10 cellular contexts compared by ENCODE assay signal in genomic region chr15:84840741-84841429, GRCh38. TPM values are rescaled to one million over a fixed set of nuclear protein-coding genes. Genes with fewer than 3 reads are reported as not detected.
DNase-seq lines count a peak whose midpoint lies in the region; ATAC-seq and TF ChIP-seq lines count a peak whose summit lies in the region.
"Had no signal": no experiment of that assay in that cellular context is flagged by ENCODE, and none has a peak within 500 bp of the region (broad histone marks: within the 10 kb centered on the region; RNA-seq: fewer than 3 reads in every experiment).

No MANE protein-coding gene starts in this region.

- no peak overlapping the region for H3K27ac Mint-ChIP-seq in activated CD8-positive, alpha-beta memory T cell treated with anti-CD3 and anti-CD28 coated beads, Interleukin-2, amount 10 ng/mL, durations not matched to agents 7 days and 5 days

- H3K4me1 ChIP-seq in lower lobe of right lung, result peaks cover 26% of the 10 kb centered on the region
- peaks cover 0 to 5% of the 10 kb centered on the region in 2 donors for H3K4me1 ChIP-seq in aorta (ENCODE audit: control insufficient read depth in 1 of 2, insufficient read depth in 2 of 2, low read length in 2 of 2)

- TF ChIP-seq CTCF in coronary artery (IDR thresholded peaks at IDR 0.05) (no peak), lower lobe of right lung (IDR thresholded peaks at IDR 0.05) (no peak)

- peak overlapping the region; percentile 83 to 84 for H3K27ac ChIP-seq in coronary artery
- H3K27ac ChIP-seq in lower lobe of right lung, result peak overlapping the region; percentile 85
- peak overlapping the region; percentile 85 to 98 for H3K27ac ChIP-seq in aorta (ENCODE audit: low read depth in 1 of 2, low read length in 2 of 2)

- no peaks in the 10 kb centered on the region for H3K9me3 Mint-ChIP-seq in activated CD8-positive, alpha-beta memory T cell treated with anti-CD3 and anti-CD28 coated beads, Interleukin-2, amount 10 ng/mL, durations not matched to agents 7 days and 5 days (ENCODE audit: low read depth)

- H3K4me3 Mint-ChIP-seq in activated CD8-positive, alpha-beta memory T cell treated with anti-CD3 and anti-CD28 coated beads, Interleukin-2, amount 10 ng/mL, durations not matched to agents 7 days and 5 days, result no peak overlapping the region

- 17 to 24% methylated on average over 12 of the region's 12 CpGs for WGBS in aorta, 2 donors

- no peak for ATAC-seq in activated CD8-positive, alpha-beta memory T cell treated with anti-CD3 and anti-CD28 coated beads, Interleukin-2, amount 10 ng/mL, durations not matched to agents 7 days and 5 days
- ATAC-seq in lower lobe of right lung, result peak; percentile 90 to 93
- ATAC-seq in aorta (ENCODE audit: low FRiP score), result peak; percentile 89
- no peak for ATAC-seq in GM21360 (IDR thresholded peaks at IDR 0.05; ENCODE audit: unreplicated experiment)
- no peak for ATAC-seq in HG03108 (IDR thresholded peaks at IDR 0.05; ENCODE audit: unreplicated experiment)
- ATAC-seq in GM21515 (IDR thresholded peaks at IDR 0.05; ENCODE audit: unreplicated experiment), result no peak

- DNase-seq in activated CD8-positive, alpha-beta memory T cell treated with anti-CD3 and anti-CD28 coated beads, Interleukin-2, amount 10 ng/mL, durations not matched to agents 7 days and 5 days, result peak; percentile 29
- DNase-seq in activated CD8-positive, alpha-beta memory T cell treated with anti-CD3 and anti-CD28 coated beads, Interleukin-2, amount 50 U/mL, for 4 hours, result no peak
- peak; percentile 92 for DNase-seq in coronary artery (ENCODE audit: low spot score)
- peak; percentile 88 for DNase-seq in lower lobe of right lung
- peak; percentile 91 for DNase-seq in aorta
- DNase-seq: AML-193, NCI-H446 had no signal

- H3K36me3 Mint-ChIP-seq in activated CD8-positive, alpha-beta memory T cell treated with anti-CD3 and anti-CD28 coated beads, Interleukin-2, amount 10 ng/mL, durations not matched to agents 7 days and 5 days, result no peaks in the 10 kb centered on the region

- intact Hi-C loops in lower lobe of right lung (cut with DNase I), result no loop called here
- intact Hi-C loops in aorta (cut with DNase I), result no loop called here

- no peaks in the 10 kb centered on the region for H3K4me1 Mint-ChIP-seq in activated CD8-positive, alpha-beta memory T cell treated with anti-CD3 and anti-CD28 coated beads, Interleukin-2, amount 10 ng/mL, durations not matched to agents 7 days and 5 days

- CTCF ChIA-PET in activated CD8-positive, alpha-beta memory T cell treated with anti-CD3 and anti-CD28 coated beads, Interleukin-2, amount 10 ng/mL, durations not matched to agents 7 days and 5 days (lab: Charles Lee), result interaction anchor here (1.4 kb wide), 2 partner anchors 8 to 88 kb away, joined by 3 to 4 read pairs; no protein-coding TSS in a partner anchor

- H3K27me3 ChIP-seq in lower lobe of right lung (ENCODE audit: low read depth) (no peaks in the 10 kb centered on the region), aorta (ENCODE audit: control insufficient read depth in 1 of 2, insufficient read depth in 2 of 2, low read length in 1 of 2) (no peaks in the 10 kb centered on the region)

- H3K36me3 ChIP-seq in lower lobe of right lung (no peaks in the 10 kb centered on the region), aorta (ENCODE audit: control insufficient read depth in 1 of 2, insufficient read depth in 2 of 2, low read length in 1 of 2) (peaks cover 0 to 3% of the 10 kb centered on the region in 2 donors)

- peaks cover 1% of the 10 kb centered on the region for H3K27me3 Mint-ChIP-seq in activated CD8-positive, alpha-beta memory T cell treated with anti-CD3 and anti-CD28 coated beads, Interleukin-2, amount 10 ng/mL, durations not matched to agents 7 days and 5 days

- H3K9me3 ChIP-seq in lower lobe of right lung (no peaks in the 10 kb centered on the region), aorta (ENCODE audit: control insufficient read depth, low read length) (no peaks in the 10 kb centered on the region)

- H3K4me3 ChIP-seq in coronary artery (peak overlapping the region; percentile 6), lower lobe of right lung (no peak overlapping the region), aorta (ENCODE audit: low read length in 2 of 2) (no peak overlapping the region)

RNA-seq across cellular contexts. Expression of gene ALPK3, which starts 23.7 kb away (rescaled TPM):
- total RNA-seq in activated CD8-positive, alpha-beta memory T cell treated with anti-CD3 and anti-CD28 coated beads, Interleukin-2, amount 10 ng/mL, durations not matched to agents 7 days and 5 days, result under 1 TPM; 0.23 to 0.35 TPM
- total RNA-seq in lower lobe of right lung (14.0 TPM), aorta (10 to 100 TPM; 77.0 to 86.8 TPM)
- polyA plus RNA-seq in aorta, result 10 to 100 TPM in 1 of 2 donors, 1 to 10 TPM in 1; 6.8 to 11.1 TPM

RNA-seq across cellular contexts. Expression of gene SLC28A1, which starts 43.6 kb away (rescaled TPM):
- not detected for total RNA-seq in activated CD8-positive, alpha-beta memory T cell treated with anti-CD3 and anti-CD28 coated beads, Interleukin-2, amount 10 ng/mL, durations not matched to agents 7 days and 5 days
- total RNA-seq in lower lobe of right lung (not detected), aorta (1 to 10 TPM; 2.0 to 4.1 TPM)
- 1 to 10 TPM in 1 of 2 donors, under 1 TPM in 1; 0.97 to 2.8 TPM for polyA plus RNA-seq in aorta

Comparison
In these comparisons a context has a peak if more than half of its experiments do, and no peak if none do; other contexts are left out.
1. ATAC-seq: peak in lower lobe of right lung (2 of 2) and aorta (single experiment); none in activated CD8-positive, alpha-beta memory T cell treated with anti-CD3 and anti-CD28 coated beads, Interleukin-2, amount 10 ng/mL, durations not matched to agents 7 days and 5 days (single experiment), GM21360 (single experiment), HG03108 (single experiment) and GM21515 (single experiment).
2. RNA of gene ALPK3, which starts 23.7 kb away (total RNA-seq): 77.0 to 86.8 TPM in aorta and 14.0 TPM in lower lobe of right lung (single experiment); 0.23 to 0.35 TPM in activated CD8-positive, alpha-beta memory T cell treated with anti-CD3 and anti-CD28 coated beads, Interleukin-2, amount 10 ng/mL, durations not matched to agents 7 days and 5 days; every median in the first group is over 10 times any median in the second.
3. Peak in every context shown above with its lines, with median percentiles within 50 percentile points of each other: H3K27ac ChIP-seq.